In genomic region chr1:46236882-46237281, GRCh38 we compare ENCODE assay signal across 9 cellular contexts. TPM values are rescaled to one million over a fixed set of nuclear protein-coding genes. Genes with fewer than 3 reads are reported as not detected.
"Had no signal": no experiment of that assay in that cellular context is flagged by ENCODE, and none has a peak within 500 bp of the region (broad histone marks: within the 10 kb centered on the region; RNA-seq: fewer than 3 reads in every experiment).

No MANE protein-coding gene starts in this region.

- H3K4me2 ChIP-seq: KMS-11 had no signal

- H3K9ac ChIP-seq: KMS-11 had no signal

- ATAC-seq: HepG2 had no signal

- FAIRE-seq: HepG2, HTR-8/SVneo had no signal

- H3K27ac ChIP-seq: HL-60, KMS-11 had no signal

- DNase-seq: IMR-90, KBM-7, KG1 had no signal

RNA-seq across cellular contexts. Expression of gene LURAP1, which starts 33.7 kb away (rescaled TPM):
- total RNA-seq: HT-29 had no signal
- polyA plus RNA-seq: IgD-negative memory B cell had no signal
